In the genomic region with DNA sequence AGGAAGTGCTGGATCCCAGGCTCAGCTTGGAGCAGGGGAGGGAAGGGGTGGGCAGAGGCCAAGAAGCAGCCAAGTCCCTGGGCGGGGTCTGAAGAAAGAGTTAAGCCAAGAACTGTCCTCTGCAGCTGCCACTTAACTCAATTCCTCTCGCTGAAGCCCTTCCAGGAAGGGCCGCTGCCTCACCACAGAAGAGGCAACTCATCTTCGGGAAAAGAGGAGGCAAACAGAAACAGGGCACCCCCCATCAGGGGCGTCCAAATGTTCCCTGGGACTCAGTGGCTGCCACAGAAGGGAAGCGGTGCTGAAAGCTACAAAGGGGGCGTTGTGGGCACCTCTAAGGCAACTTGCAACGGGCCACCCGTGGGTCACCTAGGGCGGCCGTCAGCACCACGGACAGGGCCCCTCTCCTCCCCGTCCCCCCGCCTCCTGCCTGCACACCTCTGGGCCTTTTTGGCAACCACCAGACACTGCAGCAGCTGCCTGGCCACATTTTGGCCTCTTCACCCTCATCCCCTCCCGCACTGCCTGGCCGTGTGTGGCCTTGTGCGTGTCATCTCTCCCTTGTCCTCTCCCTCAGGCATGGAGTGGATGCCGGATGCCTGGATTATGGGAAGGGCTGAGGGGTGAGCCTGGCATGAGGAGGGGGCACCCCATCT, we compare ENCODE assay signal across 1 cellular context.
A peak's percentile ranks its signal among the peaks of the same experiment; 100 is the strongest.
TF ChIP-seq lines count a peak whose summit lies in the region.

No MANE protein-coding gene starts in this region.

TF ChIP-seq in GM23338, 12 proteins besides CTCF, POLR2A, EP300 and RAD21:
- TF ChIP-seq, protein P1, sequence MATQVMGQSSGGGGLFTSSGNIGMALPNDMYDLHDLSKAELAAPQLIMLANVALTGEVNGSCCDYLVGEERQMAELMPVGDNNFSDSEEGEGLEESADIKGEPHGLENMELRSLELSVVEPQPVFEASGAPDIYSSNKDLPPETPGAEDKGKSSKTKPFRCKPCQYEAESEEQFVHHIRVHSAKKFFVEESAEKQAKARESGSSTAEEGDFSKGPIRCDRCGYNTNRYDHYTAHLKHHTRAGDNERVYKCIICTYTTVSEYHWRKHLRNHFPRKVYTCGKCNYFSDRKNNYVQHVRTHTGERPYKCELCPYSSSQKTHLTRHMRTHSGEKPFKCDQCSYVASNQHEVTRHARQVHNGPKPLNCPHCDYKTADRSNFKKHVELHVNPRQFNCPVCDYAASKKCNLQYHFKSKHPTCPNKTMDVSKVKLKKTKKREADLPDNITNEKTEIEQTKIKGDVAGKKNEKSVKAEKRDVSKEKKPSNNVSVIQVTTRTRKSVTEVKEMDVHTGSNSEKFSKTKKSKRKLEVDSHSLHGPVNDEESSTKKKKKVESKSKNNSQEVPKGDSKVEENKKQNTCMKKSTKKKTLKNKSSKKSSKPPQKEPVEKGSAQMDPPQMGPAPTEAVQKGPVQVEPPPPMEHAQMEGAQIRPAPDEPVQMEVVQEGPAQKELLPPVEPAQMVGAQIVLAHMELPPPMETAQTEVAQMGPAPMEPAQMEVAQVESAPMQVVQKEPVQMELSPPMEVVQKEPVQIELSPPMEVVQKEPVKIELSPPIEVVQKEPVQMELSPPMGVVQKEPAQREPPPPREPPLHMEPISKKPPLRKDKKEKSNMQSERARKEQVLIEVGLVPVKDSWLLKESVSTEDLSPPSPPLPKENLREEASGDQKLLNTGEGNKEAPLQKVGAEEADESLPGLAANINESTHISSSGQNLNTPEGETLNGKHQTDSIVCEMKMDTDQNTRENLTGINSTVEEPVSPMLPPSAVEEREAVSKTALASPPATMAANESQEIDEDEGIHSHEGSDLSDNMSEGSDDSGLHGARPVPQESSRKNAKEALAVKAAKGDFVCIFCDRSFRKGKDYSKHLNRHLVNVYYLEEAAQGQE (IDR thresholded peaks at IDR 0.05; ENCODE audit: unreplicated experiment): peak; percentile 88
- no peak for TF ChIP-seq JUNB (IDR thresholded peaks at IDR 0.05; ENCODE audit: unreplicated experiment)
TF ChIP-seq in GM23338: peak in this region for 1.
